20 cellular contexts compared by ENCODE assay signal in the genomic region with DNA sequence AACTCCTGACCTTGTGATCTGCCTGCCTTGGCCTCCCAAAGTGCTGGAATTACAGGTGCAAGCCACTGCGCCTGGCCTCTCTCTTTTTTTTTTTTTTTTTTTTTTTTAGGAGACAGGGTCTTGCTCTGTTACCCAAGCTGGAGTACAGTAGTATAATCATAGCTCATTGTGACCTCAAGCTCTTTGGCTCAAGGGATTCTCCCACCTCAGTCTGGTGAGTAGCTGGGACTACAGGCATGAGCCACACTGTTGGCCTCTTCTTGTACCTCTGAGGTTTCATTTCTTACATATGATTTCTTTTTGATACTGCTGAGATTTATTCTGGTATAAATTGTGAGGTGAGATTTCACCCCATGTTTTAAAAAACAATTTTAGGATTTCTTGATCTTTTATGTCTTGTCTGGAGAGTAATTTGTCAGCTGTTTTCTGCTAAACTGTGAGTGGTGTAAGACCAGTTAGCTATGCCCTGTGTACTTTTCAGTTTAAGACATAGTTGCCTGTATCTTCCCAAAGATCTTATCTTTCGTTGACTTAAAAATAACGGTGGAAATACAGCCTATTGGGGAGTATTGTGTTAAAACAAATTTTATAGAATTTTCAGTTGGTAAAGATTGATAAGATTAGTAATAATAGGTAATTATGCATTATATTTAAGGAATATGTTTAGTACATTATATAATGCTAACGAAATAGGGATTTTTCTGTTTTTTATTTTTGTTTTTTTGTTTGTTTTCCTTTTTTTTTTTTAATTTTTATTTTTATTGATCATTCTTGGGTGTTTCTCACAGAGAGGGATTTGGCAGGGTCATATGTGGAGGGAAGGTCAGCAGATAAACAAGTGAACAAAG. TPM values are rescaled to one million over a fixed set of nuclear protein-coding genes. Genes with fewer than 3 reads are reported as not detected.
A peak's percentile ranks its signal among the peaks of the same experiment; 100 is the strongest.
DNase-seq lines count a peak whose midpoint lies in the region; ATAC-seq and TF ChIP-seq lines count a peak whose summit lies in the region.
"Had no signal": no experiment of that assay in that cellular context is flagged by ENCODE, and none has a peak within 500 bp of the region (broad histone marks: within the 10 kb centered on the region; RNA-seq: fewer than 3 reads in every experiment).

No MANE protein-coding gene starts in this region.

- H3K9me3 ChIP-seq in WERI-Rb-1 (ENCODE audit: severe bottlenecking): no peaks in the 10 kb centered on the region
- H3K9me3 ChIP-seq: MG63, transverse colon had no signal

- H3K4me3 Mint-ChIP-seq in activated naive CD8-positive, alpha-beta T cell treated with anti-CD3 and anti-CD28 coated beads, Interleukin-2, amount 50 U/mL, for 24 hours: no peak overlapping the region
- no peak overlapping the region for H3K4me3 Mint-ChIP-seq in activated naive CD8-positive, alpha-beta T cell treated with anti-CD3 and anti-CD28 coated beads for 36 hours
- H3K4me3 Mint-ChIP-seq in stimulated activated naive B cell treated with anti-CD40 and anti-IgM and Interleukin-4, amounts not matched to agents 10 μg/mL and 1 μg/mL and 100 μg/mL, for 72 hours: no peak overlapping the region
- no peak overlapping the region for H3K4me3 Mint-ChIP-seq in immature natural killer cell
- H3K4me3 Mint-ChIP-seq: activated naive CD8-positive, alpha-beta T cell; activated T-cell treated with anti-CD3 and anti-CD28 coated beads, Interleukin-2, amount 50 U/mL, for 72 hours had no signal

- peaks cover 39% of the 10 kb centered on the region for H3K4me1 Mint-ChIP-seq in activated naive CD8-positive, alpha-beta T cell treated with anti-CD3 and anti-CD28 coated beads, Interleukin-2, amount 50 U/mL, for 24 hours
- peaks cover 36% of the 10 kb centered on the region for H3K4me1 Mint-ChIP-seq in activated naive CD8-positive, alpha-beta T cell treated with anti-CD3 and anti-CD28 coated beads for 36 hours
- H3K4me1 Mint-ChIP-seq in stimulated activated naive B cell treated with anti-CD40 and anti-IgM and Interleukin-4, amounts not matched to agents 10 μg/mL and 1 μg/mL and 100 μg/mL, for 72 hours: peaks cover 22 to 43% of the 10 kb centered on the region in 2 donors
- H3K4me1 Mint-ChIP-seq in immature natural killer cell: peaks cover 32 to 79% of the 10 kb centered on the region in 2 donors

- H3K4me3 ChIP-seq in WERI-Rb-1 (ENCODE audit: low read depth, low read length): no peak overlapping the region
- H3K4me3 ChIP-seq: BLaER1 treated with 17β-estradiol and CSF1 and Interleukin-3, amounts not matched to agents 10 nM and 100 nM; MG63; transverse colon had no signal

- H3K27me3 ChIP-seq in WERI-Rb-1 (ENCODE audit: insufficient read depth, low read depth, severe bottlenecking): no peaks in the 10 kb centered on the region
- H3K27me3 ChIP-seq: BLaER1 treated with 17β-estradiol and CSF1 and Interleukin-3, amounts not matched to agents 10 nM and 100 nM; MG63; transverse colon had no signal

- ATAC-seq in activated naive CD8-positive, alpha-beta T cell treated with anti-CD3 and anti-CD28 coated beads, Interleukin-2, amount 50 U/mL, for 24 hours: peak; percentile 46
- peak; percentile 74 for ATAC-seq in left ventricle myocardium superior
- ATAC-seq in stimulated activated naive B cell treated with anti-CD40 and anti-IgM and Interleukin-4, amounts not matched to agents 10 μg/mL and 1 μg/mL and 100 μg/mL, for 72 hours (replicated peaks): peak in 1 of 2 donors; percentile 41
- ATAC-seq in HG03097 (IDR thresholded peaks at IDR 0.05; ENCODE audit: low FRiP score, unreplicated experiment): no peak
- ATAC-seq: activated T-cell treated with anti-CD3 and anti-CD28 coated beads, Interleukin-2, amount 50 U/mL, for 72 hours had no signal

- H3K27me3 Mint-ChIP-seq in activated naive CD8-positive, alpha-beta T cell treated with anti-CD3 and anti-CD28 coated beads, Interleukin-2, amount 50 U/mL, for 24 hours: no peaks in the 10 kb centered on the region
- no peaks in the 10 kb centered on the region for H3K27me3 Mint-ChIP-seq in activated naive CD8-positive, alpha-beta T cell treated with anti-CD3 and anti-CD28 coated beads for 36 hours
- H3K27me3 Mint-ChIP-seq in stimulated activated naive B cell treated with anti-CD40 and anti-IgM and Interleukin-4, amounts not matched to agents 10 μg/mL and 1 μg/mL and 100 μg/mL, for 72 hours: no peaks in the 10 kb centered on the region
- H3K27me3 Mint-ChIP-seq in immature natural killer cell (ENCODE audit: low read depth in 3 of 3): peaks cover 0 to 2% (median 0%) of the 10 kb centered on the region in 3 donors
- H3K27me3 Mint-ChIP-seq: activated naive CD8-positive, alpha-beta T cell had no signal

- intact Hi-C loops in left ventricle myocardium superior (cut with micrococcal nuclease): no loop called here

- H3K9me3 Mint-ChIP-seq in activated naive CD8-positive, alpha-beta T cell treated with anti-CD3 and anti-CD28 coated beads, Interleukin-2, amount 50 U/mL, for 24 hours: no peaks in the 10 kb centered on the region
- H3K9me3 Mint-ChIP-seq in activated naive CD8-positive, alpha-beta T cell treated with anti-CD3 and anti-CD28 coated beads for 36 hours: peaks cover under 1% of the 10 kb centered on the region
- H3K9me3 Mint-ChIP-seq in stimulated activated naive B cell treated with anti-CD40 and anti-IgM and Interleukin-4, amounts not matched to agents 10 μg/mL and 1 μg/mL and 100 μg/mL, for 72 hours: no peaks in the 10 kb centered on the region
- no peaks in the 10 kb centered on the region for H3K9me3 Mint-ChIP-seq in immature natural killer cell
- H3K9me3 Mint-ChIP-seq: activated T-cell treated with anti-CD3 and anti-CD28 coated beads, Interleukin-2, amount 50 U/mL, for 72 hours had no signal

- peaks cover 10% of the 10 kb centered on the region for H3K36me3 ChIP-seq in WERI-Rb-1
- H3K36me3 ChIP-seq: MG63, transverse colon had no signal

- H3K27ac Mint-ChIP-seq in activated naive CD8-positive, alpha-beta T cell treated with anti-CD3 and anti-CD28 coated beads, Interleukin-2, amount 50 U/mL, for 24 hours: no peak overlapping the region
- no peak overlapping the region for H3K27ac Mint-ChIP-seq in activated naive CD8-positive, alpha-beta T cell treated with anti-CD3 and anti-CD28 coated beads for 36 hours
- peak overlapping the region; percentile 54 for H3K27ac Mint-ChIP-seq in stimulated activated naive B cell treated with anti-CD40 and anti-IgM and Interleukin-4, amounts not matched to agents 10 μg/mL and 1 μg/mL and 100 μg/mL, for 72 hours
- peak overlapping the region in 1 of 6 donors; percentile 42 for H3K27ac Mint-ChIP-seq in immature natural killer cell
- H3K27ac Mint-ChIP-seq: activated naive CD8-positive, alpha-beta T cell; activated T-cell treated with anti-CD3 and anti-CD28 coated beads, Interleukin-2, amount 50 U/mL, for 72 hours had no signal

- 0 out of 2 replicates have a peak overlapping the region, but pooled peaks have one; percentile 27 for H3K27ac ChIP-seq in WERI-Rb-1
- H3K27ac ChIP-seq: BLaER1 treated with 17β-estradiol and CSF1 and Interleukin-3, amounts not matched to agents 10 nM and 100 nM; transverse colon had no signal

- H3K36me3 Mint-ChIP-seq in activated naive CD8-positive, alpha-beta T cell treated with anti-CD3 and anti-CD28 coated beads, Interleukin-2, amount 50 U/mL, for 24 hours (ENCODE audit: low read depth): peaks cover 14% of the 10 kb centered on the region
- H3K36me3 Mint-ChIP-seq in activated naive CD8-positive, alpha-beta T cell treated with anti-CD3 and anti-CD28 coated beads for 36 hours: peaks cover 12% of the 10 kb centered on the region
- H3K36me3 Mint-ChIP-seq in stimulated activated naive B cell treated with anti-CD40 and anti-IgM and Interleukin-4, amounts not matched to agents 10 μg/mL and 1 μg/mL and 100 μg/mL, for 72 hours: peaks cover 18 to 19% of the 10 kb centered on the region in 2 donors
- peaks cover 0 to 4% (median 0%) of the 10 kb centered on the region in 3 donors for H3K36me3 Mint-ChIP-seq in immature natural killer cell

- no peak for DNase-seq in activated naive CD8-positive, alpha-beta T cell treated with anti-CD3 and anti-CD28 coated beads, Interleukin-2, amount 50 U/mL, for 24 hours
- no peak for DNase-seq in activated naive CD8-positive, alpha-beta T cell treated with anti-CD3 and anti-CD28 coated beads for 36 hours
- DNase-seq in WERI-Rb-1 (no peak), left ventricle myocardium superior (no peak), GF-D8 (lab: John Stamatoyannopoulos, UW) (no peak), immature natural killer cell (no peak)
- DNase-seq in stimulated activated naive B cell treated with anti-CD40 and anti-IgM and Interleukin-4, amounts not matched to agents 10 μg/mL and 1 μg/mL and 100 μg/mL, for 72 hours: no peak
- DNase-seq: activated CD8-positive, alpha-beta memory T cell treated with anti-CD3 and anti-CD28 coated beads for 24 hours; activated T-cell treated with anti-CD3 and anti-CD28 coated beads, Interleukin-2, amount 50 U/mL, for 72 hours; effector CD4-positive, alpha-beta T cell; GDM1; MG63; midbrain; NCI-H345; NK-92 treated with Interleukin-12 subunit alpha and Interleukin-12 subunit beta, amount 100 ng/mL, for 24 hours; stimulated activated naive CD4-positive, alpha-beta T cell; transverse colon had no signal

- TF ChIP-seq CTCF in WERI-Rb-1 (IDR thresholded peaks at IDR 0.05; ENCODE audit: low read depth, low read length): no peak

RNA-seq across cellular contexts. Expression of gene WDR20, which starts 31.7 kb away (rescaled TPM):
- total RNA-seq in activated naive CD8-positive, alpha-beta T cell treated with anti-CD3 and anti-CD28 coated beads for 36 hours: 10 to 100 TPM; 22.3 to 27.3 TPM
- total RNA-seq in left ventricle myocardium superior: 20.5 TPM
- 10 to 100 TPM; 10.8 to 14.6 (median 14.0) TPM for polyA plus RNA-seq in immature natural killer cell
